5 cellular contexts compared by ENCODE assay signal in genomic region chr12:47699-48226, GRCh38. TPM values are rescaled to one million over a fixed set of nuclear protein-coding genes. Genes with fewer than 3 reads are reported as not detected.
"Had no signal": no experiment of that assay in that cellular context is flagged by ENCODE, and none has a peak within 500 bp of the region (broad histone marks: within the 10 kb centered on the region; RNA-seq: fewer than 3 reads in every experiment).

No MANE protein-coding gene starts in this region.

RNA-seq across cellular contexts. Expression of gene IQSEC3, which starts 18.8 kb away (rescaled TPM):
- total RNA-seq: activated CD4-positive, alpha-beta T cell treated with anti-CD3 and anti-CD28 coated beads, Interleukin-2, amount 10 ng/mL, durations not matched to agents 7 days and 5 days; MCF 10A; OCI-LY7; PC-9; SJCRH30 had no signal
